Comparison of ENCODE assay signal across 1 cellular context in the genomic region with DNA sequence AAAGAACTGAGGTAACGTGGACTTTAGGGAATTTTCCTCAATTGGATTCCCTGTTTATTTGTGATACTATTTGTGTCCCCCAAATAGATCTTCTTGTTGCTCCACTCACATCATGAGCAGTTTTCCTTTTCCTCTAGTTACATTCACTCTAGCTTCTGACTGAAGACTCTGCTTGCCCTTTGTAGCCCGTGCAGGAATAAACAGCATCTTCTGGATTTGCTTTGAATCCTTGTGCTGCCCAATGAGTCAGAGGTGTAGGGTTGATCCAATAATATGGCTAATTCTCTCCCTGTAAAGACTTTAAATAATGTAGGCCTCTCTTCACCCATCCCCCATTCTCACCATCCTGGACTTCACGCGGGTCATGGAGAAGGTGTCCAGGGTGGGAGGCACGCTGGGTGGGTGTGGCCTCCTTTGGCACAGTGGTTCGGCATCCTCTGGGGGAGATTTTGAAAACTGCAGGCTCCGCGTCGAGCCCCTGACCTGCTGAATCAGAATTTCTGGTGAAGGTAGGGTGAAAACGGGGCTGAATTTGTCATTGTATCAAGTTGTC.
TF ChIP-seq lines count a peak whose summit lies in the region.

No MANE protein-coding gene starts in this region.

TF ChIP-seq in GM23338, 12 proteins besides CTCF, POLR2A, EP300 and RAD21 (continued from another document):
- TF ChIP-seq, protein P1, sequence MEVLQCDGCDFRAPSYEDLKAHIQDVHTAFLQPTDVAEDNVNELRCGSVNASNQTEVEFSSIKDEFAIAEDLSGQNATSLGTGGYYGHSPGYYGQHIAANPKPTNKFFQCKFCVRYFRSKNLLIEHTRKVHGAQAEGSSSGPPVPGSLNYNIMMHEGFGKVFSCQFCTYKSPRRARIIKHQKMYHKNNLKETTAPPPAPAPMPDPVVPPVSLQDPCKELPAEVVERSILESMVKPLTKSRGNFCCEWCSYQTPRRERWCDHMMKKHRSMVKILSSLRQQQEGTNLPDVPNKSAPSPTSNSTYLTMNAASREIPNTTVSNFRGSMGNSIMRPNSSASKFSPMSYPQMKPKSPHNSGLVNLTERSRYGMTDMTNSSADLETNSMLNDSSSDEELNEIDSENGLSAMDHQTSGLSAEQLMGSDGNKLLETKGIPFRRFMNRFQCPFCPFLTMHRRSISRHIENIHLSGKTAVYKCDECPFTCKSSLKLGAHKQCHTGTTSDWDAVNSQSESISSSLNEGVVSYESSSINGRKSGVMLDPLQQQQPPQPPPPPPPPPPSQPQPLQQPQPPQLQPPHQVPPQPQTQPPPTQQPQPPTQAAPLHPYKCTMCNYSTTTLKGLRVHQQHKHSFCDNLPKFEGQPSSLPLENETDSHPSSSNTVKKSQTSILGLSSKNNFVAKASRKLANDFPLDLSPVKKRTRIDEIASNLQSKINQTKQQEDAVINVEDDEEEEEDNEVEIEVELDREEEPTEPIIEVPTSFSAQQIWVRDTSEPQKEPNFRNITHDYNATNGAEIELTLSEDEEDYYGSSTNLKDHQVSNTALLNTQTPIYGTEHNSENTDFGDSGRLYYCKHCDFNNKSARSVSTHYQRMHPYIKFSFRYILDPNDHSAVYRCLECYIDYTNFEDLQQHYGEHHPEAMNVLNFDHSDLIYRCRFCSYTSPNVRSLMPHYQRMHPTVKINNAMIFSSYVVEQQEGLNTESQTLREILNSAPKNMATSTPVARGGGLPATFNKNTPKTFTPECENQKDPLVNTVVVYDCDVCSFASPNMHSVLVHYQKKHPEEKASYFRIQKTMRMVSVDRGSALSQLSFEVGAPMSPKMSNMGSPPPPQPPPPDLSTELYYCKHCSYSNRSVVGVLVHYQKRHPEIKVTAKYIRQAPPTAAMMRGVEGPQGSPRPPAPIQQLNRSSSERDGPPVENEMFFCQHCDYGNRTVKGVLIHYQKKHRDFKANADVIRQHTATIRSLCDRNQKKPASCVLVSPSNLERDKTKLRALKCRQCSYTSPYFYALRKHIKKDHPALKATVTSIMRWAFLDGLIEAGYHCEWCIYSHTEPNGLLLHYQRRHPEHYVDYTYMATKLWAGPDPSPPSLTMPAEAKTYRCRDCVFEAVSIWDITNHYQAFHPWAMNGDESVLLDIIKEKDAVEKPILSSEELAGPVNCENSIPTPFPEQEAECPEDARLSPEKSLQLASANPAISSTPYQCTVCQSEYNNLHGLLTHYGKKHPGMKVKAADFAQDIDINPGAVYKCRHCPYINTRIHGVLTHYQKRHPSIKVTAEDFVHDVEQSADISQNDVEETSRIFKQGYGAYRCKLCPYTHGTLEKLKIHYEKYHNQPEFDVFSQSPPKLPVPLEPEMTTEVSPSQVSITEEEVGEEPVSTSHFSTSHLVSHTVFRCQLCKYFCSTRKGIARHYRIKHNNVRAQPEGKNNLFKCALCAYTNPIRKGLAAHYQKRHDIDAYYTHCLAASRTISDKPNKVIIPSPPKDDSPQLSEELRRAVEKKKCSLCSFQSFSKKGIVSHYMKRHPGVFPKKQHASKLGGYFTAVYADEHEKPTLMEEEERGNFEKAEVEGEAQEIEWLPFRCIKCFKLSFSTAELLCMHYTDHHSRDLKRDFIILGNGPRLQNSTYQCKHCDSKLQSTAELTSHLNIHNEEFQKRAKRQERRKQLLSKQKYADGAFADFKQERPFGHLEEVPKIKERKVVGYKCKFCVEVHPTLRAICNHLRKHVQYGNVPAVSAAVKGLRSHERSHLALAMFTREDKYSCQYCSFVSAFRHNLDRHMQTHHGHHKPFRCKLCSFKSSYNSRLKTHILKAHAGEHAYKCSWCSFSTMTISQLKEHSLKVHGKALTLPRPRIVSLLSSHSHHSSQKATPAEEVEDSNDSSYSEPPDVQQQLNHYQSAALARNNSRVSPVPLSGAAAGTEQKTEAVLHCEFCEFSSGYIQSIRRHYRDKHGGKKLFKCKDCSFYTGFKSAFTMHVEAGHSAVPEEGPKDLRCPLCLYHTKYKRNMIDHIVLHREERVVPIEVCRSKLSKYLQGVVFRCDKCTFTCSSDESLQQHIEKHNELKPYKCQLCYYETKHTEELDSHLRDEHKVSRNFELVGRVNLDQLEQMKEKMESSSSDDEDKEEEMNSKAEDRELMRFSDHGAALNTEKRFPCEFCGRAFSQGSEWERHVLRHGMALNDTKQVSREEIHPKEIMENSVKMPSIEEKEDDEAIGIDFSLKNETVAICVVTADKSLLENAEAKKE (CRISPR knock-in tag; IDR thresholded peaks at IDR 0.05), result no peak
- no peak for TF ChIP-seq ZNF114 (CRISPR knock-in tag; IDR thresholded peaks at IDR 0.05)
- no peak for TF ChIP-seq STAT1 (IDR thresholded peaks at IDR 0.05; ENCODE audit: unreplicated experiment)
- TF ChIP-seq POLR2AphosphoS5 (IDR thresholded peaks at IDR 0.05; ENCODE audit: low read depth), result no peak
